In the genomic region with DNA sequence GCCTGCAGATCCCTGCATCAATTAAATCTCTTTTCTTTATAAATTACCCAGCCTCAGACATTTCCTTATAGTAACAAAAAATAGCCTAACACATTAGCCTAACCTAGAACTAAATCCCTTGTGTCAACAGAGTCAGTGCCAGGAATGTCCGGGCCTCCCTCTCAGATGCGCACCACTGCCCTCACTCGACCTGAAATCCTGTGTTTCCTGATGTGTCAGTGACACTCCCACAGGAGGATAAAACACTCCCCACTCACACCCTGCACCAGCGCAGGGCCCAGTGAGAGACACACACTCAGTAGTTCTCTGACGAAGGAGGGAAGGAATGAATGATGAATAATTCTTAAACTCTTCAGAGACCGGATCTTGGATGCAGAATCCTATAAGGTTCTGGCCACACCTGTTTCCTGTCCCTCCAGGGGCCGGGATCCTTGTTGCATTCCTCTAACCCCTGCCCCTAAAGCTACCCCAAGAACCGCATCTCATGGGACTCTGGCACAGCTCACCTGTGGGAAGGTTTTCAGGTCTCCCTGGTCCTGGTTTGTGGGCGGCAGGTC, we compare ENCODE assay signal across 22 cellular contexts. TPM values are rescaled to one million over a fixed set of nuclear protein-coding genes. Genes with fewer than 3 reads are reported as not detected.
DNase-seq lines count a peak whose midpoint lies in the region; ATAC-seq, FAIRE-seq and TF ChIP-seq lines count a peak whose summit lies in the region.
"Had no signal": no experiment of that assay in that cellular context is flagged by ENCODE, and none has a peak within 500 bp of the region (broad histone marks: within the 10 kb centered on the region; RNA-seq: fewer than 3 reads in every experiment).

No MANE protein-coding gene starts in this region.

- ATAC-seq in GM23338, result no peak
- ATAC-seq: left lobe of liver had no signal

- no peaks in the 10 kb centered on the region for H3K27me3 ChIP-seq in neutrophil
- H3K27me3 ChIP-seq in Peyer's patch, result no peaks in the 10 kb centered on the region
- no peaks in the 10 kb centered on the region for H3K27me3 ChIP-seq in small intestine (ENCODE audit: control insufficient read depth in 2 of 2, insufficient read depth in 2 of 2, low read length in 2 of 2)
- no peaks in the 10 kb centered on the region for H3K27me3 ChIP-seq in GM23338 (ENCODE audit: insufficient read depth)
- H3K27me3 ChIP-seq: vagina had no signal

- no peak overlapping the region for H2AFZ ChIP-seq in GM23338

- no peak for FAIRE-seq in small intestine (lab: Jason Lieb, UNC)

- H3K27me3 Mint-ChIP-seq in GM23338 (ENCODE audit: insufficient read depth, low read depth, poor library complexity), result peaks cover 9% of the 10 kb centered on the region
- H3K27me3 Mint-ChIP-seq in activated naive CD4-positive, alpha-beta T cell treated with anti-CD3 and anti-CD28 coated beads for 36 hours (ENCODE audit: low read depth), result peaks cover 4% of the 10 kb centered on the region

- H3K4me3 Mint-ChIP-seq in GM23338, result no peak overlapping the region
- H3K4me3 Mint-ChIP-seq in activated naive CD4-positive, alpha-beta T cell treated with anti-CD3 and anti-CD28 coated beads for 36 hours, result no peak overlapping the region
- H3K4me3 Mint-ChIP-seq: brain had no signal

- TF ChIP-seq POLR2A in Peyer's patch (IDR thresholded peaks at IDR 0.05), result no peak

- H3K27ac ChIP-seq in epithelial cell of prostate (peak overlapping the region; percentile 90), neutrophil (peak overlapping the region; percentile 100), Peyer's patch (no peak overlapping the region), small intestine (ENCODE audit: low read depth in 1 of 2, low read length in 1 of 2) (no peak overlapping the region), GM23338 (ENCODE audit: low read depth) (no peak overlapping the region)
- H3K27ac ChIP-seq: dorsolateral prefrontal cortex, SJCRH30, vagina had no signal

- TF ChIP-seq CTCF in neutrophil (IDR thresholded peaks at IDR 0.05), result no peak
- no peak for TF ChIP-seq CTCF in Peyer's patch (IDR thresholded peaks at IDR 0.05)
- TF ChIP-seq CTCF in GM23338 (conservative IDR thresholded peaks at IDR 0.05; ENCODE audit: low read depth in 2 of 2), result no peak

- 44 to 65% (median 46%) methylated on average over 9 of the region's 9 CpGs for WGBS in small intestine, 3 donors

- H3K9me3 Mint-ChIP-seq in GM23338, result peaks cover 10% of the 10 kb centered on the region
- no peaks in the 10 kb centered on the region for H3K9me3 Mint-ChIP-seq in activated naive CD4-positive, alpha-beta T cell treated with anti-CD3 and anti-CD28 coated beads for 36 hours

- CTCF ChIA-PET in activated naive CD4-positive, alpha-beta T cell treated with anti-CD3 and anti-CD28 coated beads for 36 hours (lab: Charles Lee), result interaction anchor here (1.0 to 1.6 kb wide), 2 partner anchors 46 to 108 kb away, joined by 3 read pairs; no protein-coding TSS in a partner anchor

- DNase-seq in COLO668 (lab: John Stamatoyannopoulos, UW; ENCODE audit: unreplicated experiment) (peak; percentile 67), NCI-H2029 treated with DMSO at 0.1 percent for 48 hours (lab: John Stamatoyannopoulos, UW) (peak; percentile 73), epithelial cell of prostate (ENCODE audit: low read depth, low spot score) (peak; percentile 73), Peyer's patch (no peak), small intestine (no peak), GM23338 (ENCODE audit: low spot score) (no peak)
- no peak for DNase-seq in activated naive CD4-positive, alpha-beta T cell treated with anti-CD3 and anti-CD28 coated beads for 36 hours
- DNase-seq: activated CD4-positive, alpha-beta T cell treated with anti-CD3 and anti-CD28 coated beads for 1 hour; activated CD8-positive, alpha-beta memory T cell treated with anti-CD3 and anti-CD28 coated beads, Interleukin-2, amount 50 U/mL, for 48 hours; activated naive CD4-positive, alpha-beta T cell treated with anti-CD3 and anti-CD28 coated beads, Interleukin-2, amount 50 U/mL, for 16 hours; AML-193; DND-41; dorsolateral prefrontal cortex; GOT3; SJCRH30; stimulated activated CD4-positive, alpha-beta T cell treated with anti-CD3 and anti-CD28 coated beads, Interleukin-12 subunit alpha, Interleukin-12 subunit beta, amount 100 ng/mL, for 4 hours; stimulated activated naive CD4-positive, alpha-beta T cell treated with Interleukin-2 at 50 U/mL for 16 hours had no signal

- peaks cover 53% of the 10 kb centered on the region for H3K36me3 ChIP-seq in neutrophil
- no peaks in the 10 kb centered on the region for H3K36me3 ChIP-seq in Peyer's patch
- H3K36me3 ChIP-seq in small intestine (ENCODE audit: control insufficient read depth in 2 of 2, insufficient read depth in 2 of 2, low read length in 2 of 2), result no peaks in the 10 kb centered on the region
- H3K36me3 ChIP-seq in GM23338 (ENCODE audit: insufficient read depth), result no peaks in the 10 kb centered on the region
- H3K36me3 ChIP-seq: SJCRH30, vagina had no signal

- H3K9me2 ChIP-seq in GM23338 (ENCODE audit: insufficient read depth), result no peaks in the 10 kb centered on the region

- no peaks in the 10 kb centered on the region for H4K20me1 ChIP-seq in GM23338 (replicated peaks; ENCODE audit: insufficient read depth)

- intact Hi-C loops in activated naive CD4-positive, alpha-beta T cell treated with anti-CD3 and anti-CD28 coated beads for 36 hours (cut with micrococcal nuclease), result no loop called here

- H3K27ac Mint-ChIP-seq in GM23338, result no peak overlapping the region
- H3K27ac Mint-ChIP-seq in activated naive CD4-positive, alpha-beta T cell treated with anti-CD3 and anti-CD28 coated beads for 36 hours, result no peak overlapping the region
- H3K27ac Mint-ChIP-seq: brain had no signal

- no peaks in the 10 kb centered on the region; the same call in 2 of the 3 replicates for H3K36me3 Mint-ChIP-seq in GM23338 (ENCODE audit: low read depth)
- no peaks in the 10 kb centered on the region for H3K36me3 Mint-ChIP-seq in activated naive CD4-positive, alpha-beta T cell treated with anti-CD3 and anti-CD28 coated beads for 36 hours (ENCODE audit: low read depth)
- H3K36me3 Mint-ChIP-seq: brain had no signal

- H3K9me3 ChIP-seq in neutrophil (no peaks in the 10 kb centered on the region), Peyer's patch (no peaks in the 10 kb centered on the region), small intestine (ENCODE audit: control insufficient read depth, low read depth) (no peaks in the 10 kb centered on the region)
- H3K9me3 ChIP-seq: SJCRH30, vagina had no signal

- no peaks in the 10 kb centered on the region for H3F3A ChIP-seq in GM23338 (replicated peaks; ENCODE audit: low read depth)

- H3K79me2 ChIP-seq in GM23338 (replicated peaks; ENCODE audit: insufficient read depth), result no peaks in the 10 kb centered on the region

- H3K4me3 ChIP-seq in neutrophil (ENCODE audit: low read depth in 1 of 2, low read length in 1 of 2) (peak overlapping the region; percentile 81 to 83), Peyer's patch (no peak overlapping the region), small intestine (ENCODE audit: low read depth in 1 of 2, low read length in 2 of 2) (no peak overlapping the region), GM23338 (no peak overlapping the region)
- H3K4me3 ChIP-seq: dorsolateral prefrontal cortex, SJCRH30, vagina had no signal

- peaks cover 78 to 100% of the 10 kb centered on the region in 2 experiments for H3K4me1 ChIP-seq in neutrophil (ENCODE audit: control insufficient read depth in 1 of 2, insufficient read depth in 1 of 2, low read depth in 1 of 2, low read length in 1 of 2)
- peaks cover 0 to 8% (median 0%) of the 10 kb centered on the region in 4 donors for H3K4me1 ChIP-seq in Peyer's patch
- no peaks in the 10 kb centered on the region for H3K4me1 ChIP-seq in small intestine (ENCODE audit: control insufficient read depth in 2 of 2, insufficient read depth in 1 of 2, low read depth in 1 of 2, low read length in 1 of 2)
- H3K4me1 ChIP-seq in GM23338 (ENCODE audit: insufficient read depth), result no peaks in the 10 kb centered on the region
- H3K4me1 ChIP-seq: SJCRH30, vagina had no signal

- H3K4me2 ChIP-seq in GM23338, result no peak overlapping the region

- peaks cover 5% of the 10 kb centered on the region; the same call in 2 of the 3 replicates for H3K4me1 Mint-ChIP-seq in GM23338
- H3K4me1 Mint-ChIP-seq in activated naive CD4-positive, alpha-beta T cell treated with anti-CD3 and anti-CD28 coated beads for 36 hours (ENCODE audit: low read depth), result peaks cover 27% of the 10 kb centered on the region
- H3K4me1 Mint-ChIP-seq: brain had no signal

TF ChIP-seq in GM23338, 12 proteins besides CTCF, POLR2A, EP300 and RAD21 (continues in another document):
- TF ChIP-seq ZNF331 (CRISPR knock-in tag; IDR thresholded peaks at IDR 0.05; ENCODE audit: low read depth), result no peak
- TF ChIP-seq, protein P1, sequence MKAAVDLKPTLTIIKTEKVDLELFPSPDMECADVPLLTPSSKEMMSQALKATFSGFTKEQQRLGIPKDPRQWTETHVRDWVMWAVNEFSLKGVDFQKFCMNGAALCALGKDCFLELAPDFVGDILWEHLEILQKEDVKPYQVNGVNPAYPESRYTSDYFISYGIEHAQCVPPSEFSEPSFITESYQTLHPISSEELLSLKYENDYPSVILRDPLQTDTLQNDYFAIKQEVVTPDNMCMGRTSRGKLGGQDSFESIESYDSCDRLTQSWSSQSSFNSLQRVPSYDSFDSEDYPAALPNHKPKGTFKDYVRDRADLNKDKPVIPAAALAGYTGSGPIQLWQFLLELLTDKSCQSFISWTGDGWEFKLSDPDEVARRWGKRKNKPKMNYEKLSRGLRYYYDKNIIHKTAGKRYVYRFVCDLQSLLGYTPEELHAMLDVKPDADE (IDR thresholded peaks at IDR 0.05), result no peak

RNA-seq across cellular contexts. Expression of a gene that starts 3.1 kb away (rescaled TPM):
- total RNA-seq in Peyer's patch, result not detected
- polyA plus RNA-seq in small intestine (under 1 TPM in 1 of 3 donors, not detected in 2; 0.24 TPM), GM23338 (2016; fragmentation: Nextera tagmentation; extraction: Ambion mirVana) (not detected in 2 replicates)
- not detected in 2 replicates for total RNA-seq in GM23338 (2014; rRNA removed; shearing (Covaris generic))
- total RNA-seq in activated naive CD4-positive, alpha-beta T cell treated with anti-CD3 and anti-CD28 coated beads for 36 hours, result not detected
- total RNA-seq: myocyte, SJCRH30, vagina had no signal

RNA-seq across cellular contexts. Expression of a gene that starts 44.2 kb away (rescaled TPM):
- 10 to 100 TPM in 2 of 4 donors, 1 to 10 TPM in 1, not detected in 1; 6.8 to 31.9 (median 10.5) TPM for total RNA-seq in Peyer's patch
- 10 to 100 TPM in 2 of 3 donors, 1 to 10 TPM in 1; 8.5 to 45.8 (median 14.1) TPM for polyA plus RNA-seq in small intestine
- not detected in 2 replicates for total RNA-seq in GM23338 (2014; rRNA removed; shearing (Covaris generic))
- not detected in 2 replicates for polyA plus RNA-seq in GM23338 (2016; fragmentation: Nextera tagmentation; extraction: Ambion mirVana)
- not detected for total RNA-seq in activated naive CD4-positive, alpha-beta T cell treated with anti-CD3 and anti-CD28 coated beads for 36 hours
- total RNA-seq: myocyte, SJCRH30 had no signal

RNA-seq across cellular contexts. Expression of a gene that starts 45.0 kb away (rescaled TPM):
- total RNA-seq in Peyer's patch, result not detected
- polyA plus RNA-seq in small intestine, result not detected
- not detected in 2 replicates for total RNA-seq in GM23338 (2014; rRNA removed; shearing (Covaris generic))
- not detected in 2 replicates for polyA plus RNA-seq in GM23338 (2016; fragmentation: Nextera tagmentation; extraction: Ambion mirVana)
- not detected for total RNA-seq in activated naive CD4-positive, alpha-beta T cell treated with anti-CD3 and anti-CD28 coated beads for 36 hours
- total RNA-seq: dorsolateral prefrontal cortex, left lobe of liver, myocyte, SJCRH30, vagina had no signal

RNA-seq across cellular contexts. Expression of a gene that starts 45.3 kb away (rescaled TPM):
- total RNA-seq in Peyer's patch, result not detected
- polyA plus RNA-seq in small intestine (not detected), GM23338 (2016; fragmentation: Nextera tagmentation; extraction: Ambion mirVana) (not detected in 2 replicates)
- total RNA-seq in GM23338 (2014; rRNA removed; shearing (Covaris generic)), result 0.21 TPM in 1 of 2 replicates, not detected in the other
- not detected for total RNA-seq in activated naive CD4-positive, alpha-beta T cell treated with anti-CD3 and anti-CD28 coated beads for 36 hours
- total RNA-seq: dorsolateral prefrontal cortex, left lobe of liver, myocyte, SJCRH30, vagina had no signal

Comparison
In these comparisons a context has a peak if more than half of its experiments do, and no peak if none do; other contexts are left out.
1. DNase-seq: peak in COLO668 (single experiment), NCI-H2029 treated with DMSO at 0.1 percent for 48 hours (single experiment) and epithelial cell of prostate (single experiment); none in Peyer's patch (0 of 3), small intestine (single experiment), GM23338 (single experiment) and activated naive CD4-positive, alpha-beta T cell treated with anti-CD3 and anti-CD28 coated beads for 36 hours (single experiment).
2. H3K27ac ChIP-seq: peak in epithelial cell of prostate (single experiment) and neutrophil (single experiment); none in Peyer's patch (0 of 4), small intestine (0 of 2) and GM23338 (single experiment).
3. H3K4me3 ChIP-seq: peak in neutrophil (2 of 2); none in Peyer's patch (0 of 4), small intestine (0 of 2) and GM23338 (single experiment).